ENCODE assay signal across 8 cellular contexts in genomic region chr12:111685811-111686573, GRCh38. TPM values are rescaled to one million over a fixed set of nuclear protein-coding genes. Genes with fewer than 3 reads are reported as not detected.
A peak's percentile ranks its signal among the peaks of the same experiment; 100 is the strongest.
DNase-seq lines count a peak whose midpoint lies in the region; ATAC-seq and TF ChIP-seq lines count a peak whose summit lies in the region.

Gene ACAD10 (plus strand): TSS chr12:111686053. CDS start chr12:111692710, 6,657 bp downstream.
A gene with protein sequence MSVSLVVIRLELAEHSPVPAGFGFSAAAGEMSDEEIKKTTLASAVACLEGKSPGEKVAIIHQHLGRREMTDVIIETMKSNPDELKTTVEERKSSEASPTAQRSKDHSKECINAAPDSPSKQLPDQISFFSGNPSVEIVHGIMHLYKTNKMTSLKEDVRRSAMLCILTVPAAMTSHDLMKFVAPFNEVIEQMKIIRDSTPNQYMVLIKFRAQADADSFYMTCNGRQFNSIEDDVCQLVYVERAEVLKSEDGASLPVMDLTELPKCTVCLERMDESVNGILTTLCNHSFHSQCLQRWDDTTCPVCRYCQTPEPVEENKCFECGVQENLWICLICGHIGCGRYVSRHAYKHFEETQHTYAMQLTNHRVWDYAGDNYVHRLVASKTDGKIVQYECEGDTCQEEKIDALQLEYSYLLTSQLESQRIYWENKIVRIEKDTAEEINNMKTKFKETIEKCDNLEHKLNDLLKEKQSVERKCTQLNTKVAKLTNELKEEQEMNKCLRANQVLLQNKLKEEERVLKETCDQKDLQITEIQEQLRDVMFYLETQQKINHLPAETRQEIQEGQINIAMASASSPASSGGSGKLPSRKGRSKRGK (minus strand): TSS chr12:111685956. CDS start chr12:111685792, 164 bp downstream.

- H3K27ac ChIP-seq in OCI-LY3 (ENCODE audit: low read length) = peak within 1 kb of the TSS; percentile 77

- H3K4me3 Mint-ChIP-seq in endothelial cell (ENCODE audit: unreplicated experiment) (peak within 1 kb of the TSS; percentile 99), mesothelial cell of epicardium (peak within 1 kb of the TSS; percentile 97)

- peaks cover 6% of the 10 kb centered on the region; the same call in 1 of the 2 replicates for H4K20me1 ChIP-seq in OCI-LY3 (ENCODE audit: insufficient read depth, low read length)

- H3K4me1 ChIP-seq in OCI-LY3 (ENCODE audit: low read length) = peaks cover 20% of the 10 kb centered on the region

- H3K4me3 ChIP-seq in OCI-LY3 (ENCODE audit: low read length) = peak within 1 kb of the TSS; percentile 100

- H3K9me3 ChIP-seq in OCI-LY3 (ENCODE audit: insufficient read depth, low read length) = no peaks in the 10 kb centered on the region

- H3K36me3 Mint-ChIP-seq in endothelial cell (ENCODE audit: low read depth, unreplicated experiment) (peaks cover 12% of the 10 kb centered on the region), mesothelial cell of epicardium (peaks cover 14% of the 10 kb centered on the region)

- H3K27me3 Mint-ChIP-seq in endothelial cell (ENCODE audit: unreplicated experiment) (no peaks in the 10 kb centered on the region), mesothelial cell of epicardium (ENCODE audit: low read depth) (no peaks in the 10 kb centered on the region)

- TF ChIP-seq CTCF in OCI-LY3 (IDR thresholded peaks at IDR 0.05; ENCODE audit: low read depth, low read length) (no peak), endothelial cell (IDR thresholded peaks at IDR 0.05; ENCODE audit: unreplicated experiment) (no peak), mesothelial cell of epicardium (IDR thresholded peaks at IDR 0.05; ENCODE audit: unreplicated experiment) (no peak)

- H3K27ac Mint-ChIP-seq in endothelial cell (ENCODE audit: unreplicated experiment) = peak within 1 kb of the TSS; percentile 94
- peak within 1 kb of the TSS; percentile 98 for H3K27ac Mint-ChIP-seq in mesothelial cell of epicardium

- ATAC-seq in GM21526 (IDR thresholded peaks at IDR 0.05; ENCODE audit: low FRiP score, unreplicated experiment) = peak; percentile 85

- H2AFZ ChIP-seq in OCI-LY3 (ENCODE audit: low read depth, low read length) = peak within 1 kb of the TSS; percentile 90

- DNase-seq in DMS 273 (lab: John Stamatoyannopoulos, UW; ENCODE audit: unreplicated experiment) (peak; percentile 95), HuH-7.5 (ENCODE audit: low spot score) (peak; percentile 92), endothelial cell (ENCODE audit: low spot score) (peak; percentile 95), mesothelial cell of epicardium (ENCODE audit: low spot score in 2 of 2, unreplicated experiment in 2 of 2) (peak; percentile 82 to 95)
- DNase-seq in activated CD8-positive, alpha-beta memory T cell treated with anti-CD3 and anti-CD28 coated beads, Interleukin-2, amount 50 U/mL, for 48 hours = peak; percentile 98
- DNase-seq in stimulated activated CD8-positive, alpha-beta memory T cell treated with anti-CD3 and anti-CD28 coated beads, Interleukin-15, amount 100 ng/mL, for 4 hours (ENCODE audit: low read depth in 2 of 2) = peak; percentile 82 to 86

- H3K9me3 Mint-ChIP-seq in endothelial cell (ENCODE audit: unreplicated experiment) (no peaks in the 10 kb centered on the region), mesothelial cell of epicardium (no peaks in the 10 kb centered on the region)

- peak within 1 kb of the TSS; percentile 98 for H3K9ac ChIP-seq in OCI-LY3 (ENCODE audit: low read length)

- H3K36me3 ChIP-seq in OCI-LY3 (replicated peaks; ENCODE audit: low read depth, low read length) = peaks cover 11% of the 10 kb centered on the region

- H3K79me2 ChIP-seq in OCI-LY3 (ENCODE audit: low read length) = peaks cover 51% of the 10 kb centered on the region

- H3K4me2 ChIP-seq in OCI-LY3 (ENCODE audit: low read length) = peak within 1 kb of the TSS; percentile 90

- H3K4me1 Mint-ChIP-seq in endothelial cell (ENCODE audit: unreplicated experiment) (peaks cover 25% of the 10 kb centered on the region), mesothelial cell of epicardium (peaks cover 24% of the 10 kb centered on the region)

- no peaks in the 10 kb centered on the region for H3K27me3 ChIP-seq in OCI-LY3 (ENCODE audit: low read depth, low read length)

RNA-seq across cellular contexts. Expression of gene ACAD10, which starts in this region (rescaled TPM):
- total RNA-seq in endothelial cell (ENCODE audit: unreplicated experiment) (26.8 TPM), mesothelial cell of epicardium (55.2 to 63.8 TPM (median 57.0 TPM) in 3 replicates)

RNA-seq across cellular contexts. Expression of the second gene that starts in this region (rescaled TPM):
- total RNA-seq in endothelial cell (ENCODE audit: unreplicated experiment) (22.0 TPM), mesothelial cell of epicardium (18.6 to 20.5 TPM (median 19.5 TPM) in 3 replicates)

Comparison
In these comparisons a context has a peak if more than half of its experiments do, and no peak if none do; other contexts are left out.
1. Peak in every context shown above with its lines: DNase-seq, ATAC-seq, H3K4me3 ChIP-seq and H3K27ac ChIP-seq.